Comparison of ENCODE assay signal across 18 cellular contexts in the genomic region with DNA sequence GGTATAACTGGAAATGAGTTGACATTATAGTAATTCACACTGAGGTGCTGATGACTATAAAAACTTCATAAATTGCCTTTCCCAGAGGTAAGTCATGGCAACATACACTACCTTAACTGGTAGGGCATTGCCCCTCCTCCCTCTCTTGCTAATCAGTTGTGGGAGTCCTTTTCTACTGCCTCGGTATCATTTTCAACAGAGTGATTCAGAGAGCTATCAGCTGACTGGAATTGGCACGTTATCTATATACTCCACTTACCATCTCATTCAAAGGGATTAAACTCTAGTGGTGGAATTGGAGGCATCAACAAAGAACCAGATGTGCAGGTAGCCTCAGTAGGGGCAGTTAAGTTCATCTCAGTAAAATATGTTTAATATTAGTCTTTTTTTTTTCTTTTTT. TPM values are rescaled to one million over a fixed set of nuclear protein-coding genes. Genes with fewer than 3 reads are reported as not detected.
DNase-seq lines count a peak whose midpoint lies in the region; ATAC-seq, FAIRE-seq and TF ChIP-seq lines count a peak whose summit lies in the region.
"Had no signal": no experiment of that assay in that cellular context is flagged by ENCODE, and none has a peak within 500 bp of the region (broad histone marks: within the 10 kb centered on the region; RNA-seq: fewer than 3 reads in every experiment).

No MANE protein-coding gene starts in this region.

- H3K36me3 ChIP-seq in brain microvascular endothelial cell (replicated peaks), result no peaks in the 10 kb centered on the region
- H3K36me3 ChIP-seq: upper lobe of left lung had no signal

- ATAC-seq in A549, result 0 out of 6 replicates have a peak, but pooled peaks of 1 of the 2 experiments have one; percentile 33
- no peak for ATAC-seq in sciatic nerve
- ATAC-seq in GM18867 (IDR thresholded peaks at IDR 0.05; ENCODE audit: unreplicated experiment), result no peak
- no peak for ATAC-seq in HG02870 (IDR thresholded peaks at IDR 0.05; ENCODE audit: unreplicated experiment)
- ATAC-seq: stimulated activated effector memory CD8-positive, alpha-beta T cell treated with anti-CD3 and anti-CD28 coated beads, Interleukin-12 subunit alpha, Interleukin-12 subunit beta, amount 100 ng/mL, for 72 hours; T-cell had no signal

- H3K27ac ChIP-seq in A549 (peak overlapping the region; percentile 88 to 89; a peak in 5 of 6 replicates), brain microvascular endothelial cell (no peak overlapping the region)
- H3K27ac ChIP-seq: KMS-11, PC-9, upper lobe of left lung had no signal

- POLR2A ChIA-PET in A549 (lab: Yijun Ruan, JAX), result no interaction called here

- H3K4me3 ChIP-seq in A549 (no peak overlapping the region), GM12865 (ENCODE audit: low read depth, low read length) (no peak overlapping the region), brain microvascular endothelial cell (ENCODE audit: low read depth, low read length) (no peak overlapping the region)
- H3K4me3 ChIP-seq: PC-9, upper lobe of left lung had no signal

- FAIRE-seq in A549 (lab: Jason Lieb, UNC), result no peak
- FAIRE-seq: GM12892, GM19239 had no signal

- no peaks in the 10 kb centered on the region for H3K27me3 ChIP-seq in brain microvascular endothelial cell (replicated peaks)
- H3K27me3 ChIP-seq: upper lobe of left lung had no signal

- 38% methylated on average over 2 of the region's 2 CpGs for WGBS in A549 (ENCODE audit: missing lambda C conversion rate)

- peaks cover 68% of the 10 kb centered on the region for H3K4me1 ChIP-seq in A549

- in situ Hi-C loops in brain microvascular endothelial cell (cut with HindIII; ENCODE audit: low pct_ligation_motif_present, low sequenced_read_pairs), result no loop called here

- TF ChIP-seq EP300 in A549 (IDR thresholded peaks at IDR 0.05), result no peak

- no peak for TF ChIP-seq POLR2A in A549 (IDR thresholded peaks at IDR 0.05; ENCODE audit: low read length)

- peak in 1 of 2 experiments; percentile 35 for DNase-seq in A549 (ENCODE audit: low read depth in 1 of 2, low spot score in 1 of 2)
- DNase-seq in GM12865 (ENCODE audit: low read depth), result peak; percentile 42
- peak; percentile 52 for DNase-seq in NCI-H2196 (lab: John Stamatoyannopoulos, UW; ENCODE audit: unreplicated experiment)
- DNase-seq in brain microvascular endothelial cell, result peak; percentile 12
- DNase-seq in GM10266 (ENCODE audit: extremely low spot score), result no peak
- DNase-seq in sciatic nerve (ENCODE audit: low spot score), result no peak
- DNase-seq: DND-41; NCI-H1694 treated with DMSO at 0.1 percent for 48 hours; PC-9; stimulated activated CD4-positive, alpha-beta T cell treated with anti-CD3 and anti-CD28 coated beads, Interleukin-4, amount 100 ng/mL, for 1 hour; T-cell; upper lobe of left lung had no signal

- TF ChIP-seq CTCF in A549 (IDR thresholded peaks at IDR 0.05) (no peak), GM12865 (IDR thresholded peaks at IDR 0.05; ENCODE audit: insufficient read depth, low read depth, low read length, missing control alignments) (no peak), brain microvascular endothelial cell (IDR thresholded peaks at IDR 0.05; ENCODE audit: low read depth, low read length, missing control alignments) (no peak), GM10266 (IDR thresholded peaks at IDR 0.05; ENCODE audit: control insufficient read depth, insufficient read depth, low read depth, missing control alignments) (no peak)

- intact Hi-C loops in sciatic nerve (cut with DNase I), result no loop called here

- CTCF ChIA-PET in A549 (lab: Yijun Ruan, JAX), result interaction anchor here (0.6 to 3.8 kb wide), 7 partner anchors 9 to 482 kb away, joined by 3 to 31 read pairs (median 3); no protein-coding TSS in a partner anchor

- H3K4me2 ChIP-seq in A549, result 0 out of 3 replicates have a peak overlapping the region, but pooled peaks have one; percentile 1
- H3K4me2 ChIP-seq: KMS-11, PC-9 had no signal

- H3K9me3 ChIP-seq in A549, result no peaks in the 10 kb centered on the region
- H3K9me3 ChIP-seq: upper lobe of left lung had no signal

- TF ChIP-seq RAD21 in A549 (conservative IDR thresholded peaks at IDR 0.05 in 1 of 2, IDR thresholded peaks at IDR 0.05 in 1 of 2), result no peak

TF ChIP-seq in A549, 52 proteins besides CTCF, POLR2A, EP300 and RAD21:
- TF ChIP-seq BCL3 (IDR thresholded peaks at IDR 0.05), result no peak
- TF ChIP-seq TFCP2L1 (CRISPR knock-in tag; IDR thresholded peaks at IDR 0.05), result no peak
- TF ChIP-seq CEBPB (IDR thresholded peaks at IDR 0.05), result no peak
- no peak for TF ChIP-seq HOXB5 (CRISPR knock-in tag; IDR thresholded peaks at IDR 0.05)
- TF ChIP-seq SREBF2 (IDR thresholded peaks at IDR 0.05), result no peak
- TF ChIP-seq, protein P1, sequence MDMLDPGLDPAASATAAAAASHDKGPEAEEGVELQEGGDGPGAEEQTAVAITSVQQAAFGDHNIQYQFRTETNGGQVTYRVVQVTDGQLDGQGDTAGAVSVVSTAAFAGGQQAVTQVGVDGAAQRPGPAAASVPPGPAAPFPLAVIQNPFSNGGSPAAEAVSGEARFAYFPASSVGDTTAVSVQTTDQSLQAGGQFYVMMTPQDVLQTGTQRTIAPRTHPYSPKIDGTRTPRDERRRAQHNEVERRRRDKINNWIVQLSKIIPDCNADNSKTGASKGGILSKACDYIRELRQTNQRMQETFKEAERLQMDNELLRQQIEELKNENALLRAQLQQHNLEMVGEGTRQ (IDR thresholded peaks at IDR 0.05), result 0 out of 2 replicates have a peak, but pooled peaks have one; percentile 5
- TF ChIP-seq FOSL2 (IDR thresholded peaks at IDR 0.05), result no peak
- peak; percentile 46; the same call in 1 of the 2 replicates for TF ChIP-seq FOSL2 (CRISPR knock-in tag; IDR thresholded peaks at IDR 0.05)
- TF ChIP-seq RCOR1 (IDR thresholded peaks at IDR 0.05; ENCODE audit: low read depth, low read length), result no peak
- TF ChIP-seq JUN (IDR thresholded peaks at IDR 0.05), result no peak
- no peak for TF ChIP-seq MAFK (IDR thresholded peaks at IDR 0.05; ENCODE audit: partially characterized antibody)

RNA-seq across cellular contexts. Expression of gene NUP160, which starts 8.0 kb away (rescaled TPM):
- polyA plus RNA-seq in A549 (2011; rRNA removed), result 70.4 and 77.2 TPM in 2 replicates
- 18.4 and 21.3 TPM in 2 replicates for polyA plus RNA-seq in A549 (2012; cell fraction: cytosol; rRNA removed)
- 20.4 and 30.6 TPM in 2 replicates for polyA plus RNA-seq in A549 (2012; cell fraction: nucleus; rRNA removed)
- polyA plus RNA-seq in A549 (2017; fragmentation: RNase III; extraction: RNeasy Plus Mini Kit Qiagen cat#74134 plus additional on column Dnase treatment), result 34.9 to 39.3 TPM (median 36.2 TPM) in 3 replicates
- polyA minus RNA-seq in A549 (2011; rRNA and poly(A)+ RNA removed), result 75.4 and 78.0 TPM in 2 replicates
- 48.0 TPM for total RNA-seq in sciatic nerve

Comparison
In these comparisons a context has a peak if more than half of its experiments do, and no peak if none do; other contexts are left out.
1. DNase-seq: peak in GM12865 (single experiment), NCI-H2196 (single experiment) and brain microvascular endothelial cell (single experiment); none in GM10266 (single experiment) and sciatic nerve (single experiment).